In genomic region chr1:52193985-52194384, GRCh38 we compare ENCODE assay signal across 26 cellular contexts.
"Had no signal": no experiment of that assay in that cellular context is flagged by ENCODE, and none has a peak within 500 bp of the region (broad histone marks: within the 10 kb centered on the region; RNA-seq: fewer than 3 reads in every experiment).

No MANE protein-coding gene starts in this region.

- H3K4me3 ChIP-seq: stomach, suprapubic skin, testis, thoracic aorta, thyroid gland, tibial artery, tibial nerve, transverse colon, upper lobe of left lung, upper lobe of right lung, uterus, vagina had no signal

- DNase-seq: stimulated activated CD4-positive, alpha-beta T cell treated with anti-CD3 and anti-CD28 coated beads, Interleukin-2, amount 100 ng/mL, for 48 hours; stimulated activated CD4-positive, alpha-beta T cell treated with anti-CD3 and anti-CD28 coated beads, Interleukin-4, amount 100 ng/mL, for 1 hour; stimulated activated CD4-positive, alpha-beta T cell treated with anti-CD3 and anti-CD28 coated beads, Interleukin-4, amount 100 ng/mL, for 24 hours; stimulated activated CD4-positive, alpha-beta T cell treated with anti-CD3 and anti-CD28 coated beads, Interleukin-4, amount 100 ng/mL, for 4 hours; stimulated activated CD8-positive, alpha-beta memory T cell treated with anti-CD3 and anti-CD28 coated beads, Interleukin-4, amount 100 ng/mL, for 48 hours; stimulated activated naive B cell treated with anti-CD40 and anti-IgM and Interleukin-4, amounts not matched to agents 10 μg/mL and 1 μg/mL and 100 μg/mL, for 72 hours; stimulated activated naive CD4-positive, alpha-beta T cell; stimulated activated naive CD4-positive, alpha-beta T cell treated with Interleukin-2 at 50 U/mL for 16 hours; stimulated activated naive CD8-positive, alpha-beta T cell treated with anti-CD3 and anti-CD28 coated beads, Interleukin-15, amount 100 ng/mL, for 72 hours; stimulated activated naive CD8-positive, alpha-beta T cell treated with anti-CD3 and anti-CD28 coated beads, Interleukin-15, Interleukin-2, amounts not matched to agents 100 U/mL and 50 U/mL, for 24 hours; stomach; substantia nigra; testis; thyroid gland; tibial artery; transverse colon; trophoblast cell; upper lobe of left lung; upper lobe of right lung; uterus had no signal

- H3K36me3 ChIP-seq: stomach, suprapubic skin, thoracic aorta, thyroid gland, tibial artery, transverse colon, upper lobe of left lung, upper lobe of right lung, uterus, vagina had no signal

- ATAC-seq: stimulated activated effector memory CD8-positive, alpha-beta T cell treated with anti-CD3 and anti-CD28 coated beads, Interleukin-12 subunit alpha, Interleukin-12 subunit beta, amount 100 ng/mL, for 72 hours; stimulated activated memory B cell treated with anti-CD40 and anti-IgM and Interleukin-4, amounts not matched to agents 10 μg/mL and 1 μg/mL and 100 μg/mL, for 72 hours; stimulated activated naive B cell treated with anti-CD40 and anti-IgM and Interleukin-4, amounts not matched to agents 10 μg/mL and 1 μg/mL and 100 μg/mL, for 72 hours; stimulated activated naive CD8-positive, alpha-beta T cell treated with anti-CD3 and anti-CD28 coated beads, Interleukin-15, amount 100 ng/mL, for 72 hours; stimulated activated naive CD8-positive, alpha-beta T cell treated with anti-CD3 and anti-CD28 coated beads, Interleukin-15, Interleukin-2, amounts not matched to agents 100 U/mL and 50 U/mL, for 24 hours; upper lobe of right lung had no signal

- H3K27me3 ChIP-seq: stomach, suprapubic skin, testis, thyroid gland, tibial artery, tibial nerve, transverse colon, upper lobe of left lung, upper lobe of right lung, uterus, vagina had no signal

- H3K9me3 ChIP-seq: stomach, suprapubic skin, testis, thoracic aorta, thyroid gland, tibial artery, transverse colon, upper lobe of left lung, upper lobe of right lung, uterus, vagina had no signal

- H3K4me1 ChIP-seq: testis, transverse colon, uterus had no signal

- H3K27ac ChIP-seq: stomach, suprapubic skin, testis, thoracic aorta, thyroid gland, tibial artery, tibial nerve, transverse colon, upper lobe of left lung, upper lobe of right lung, uterus, vagina had no signal
